Comparison of ENCODE assay signal across 12 cellular contexts in genomic region chr18:51867767-51868166, GRCh38.
DNase-seq lines count a peak whose midpoint lies in the region; ATAC-seq and TF ChIP-seq lines count a peak whose summit lies in the region.
"Had no signal": no experiment of that assay in that cellular context is flagged by ENCODE, and none has a peak within 500 bp of the region (broad histone marks: within the 10 kb centered on the region; RNA-seq: fewer than 3 reads in every experiment).

No MANE protein-coding gene starts in this region.

- peaks cover 15 to 28% of the 10 kb centered on the region in 2 donors for H3K9me3 Mint-ChIP-seq in natural killer cell

- intact Hi-C loops in natural killer cell (cut with micrococcal nuclease) = no loop called here

- no peak for TF ChIP-seq CTCF in natural killer cell (IDR thresholded peaks at IDR 0.05)

- no peak for TF ChIP-seq RAD21 in Ishikawa (IDR thresholded peaks at IDR 0.05; ENCODE audit: low read depth)

- DNase-seq in DMS53 (lab: John Stamatoyannopoulos, UW) (peak; percentile 44), DMS53 treated with DMSO at 0.1 percent for 48 hours (lab: John Stamatoyannopoulos, UW; ENCODE audit: unreplicated experiment) (no peak), T47D (ENCODE audit: low read depth in 1 of 2, low spot score in 1 of 2) (peak; percentile 4 to 23), mucosa of gallbladder (ENCODE audit: low spot score) (peak; percentile 17), natural killer cell (no peak), COR-L47 (lab: John Stamatoyannopoulos, UW) (no peak)
- DNase-seq: 8988T, activated gamma-delta T cell treated with Interleukin-2 at 50 U/mL for 16 hours, NCI-H2171 treated with DMSO at 0.1 percent for 48 hours, transverse colon had no signal

- H3K4me3 Mint-ChIP-seq in natural killer cell = no peak overlapping the region

- ATAC-seq in natural killer cell (no peak), GM18909 (IDR thresholded peaks at IDR 0.05; ENCODE audit: poor library complexity, unreplicated experiment) (no peak)

- H3K27me3 Mint-ChIP-seq in natural killer cell (ENCODE audit: low read depth in 2 of 2) = no peaks in the 10 kb centered on the region

- no peak overlapping the region for H3K27ac Mint-ChIP-seq in natural killer cell

- TF ChIP-seq EP300 in Ishikawa (IDR thresholded peaks at IDR 0.05; ENCODE audit: borderline replicate concordance) = no peak

- H3K4me1 Mint-ChIP-seq in natural killer cell = no peaks in the 10 kb centered on the region

- in situ Hi-C loops in T47D (cut with HindIII; ENCODE audit: low pct_unique_long_range_greater_than_20kb, low sequenced_read_pairs) = no loop called here

- no peaks in the 10 kb centered on the region for H3K36me3 Mint-ChIP-seq in natural killer cell

TF ChIP-seq in Ishikawa, 13 proteins besides CTCF, POLR2A, EP300 and RAD21:
- peak; percentile 79 for TF ChIP-seq REST (IDR thresholded peaks at IDR 0.05; ENCODE audit: low read depth)
- TF ChIP-seq CREB1 (IDR thresholded peaks at IDR 0.05; ENCODE audit: low read depth) = no peak

Comparison
In these comparisons a context has a peak if more than half of its experiments do, and no peak if none do; other contexts are left out.
1. DNase-seq: peak in DMS53 (single experiment), T47D (2 of 2) and mucosa of gallbladder (single experiment); none in DMS53 treated with DMSO at 0.1 percent for 48 hours (single experiment), natural killer cell (single experiment) and COR-L47 (single experiment).